Comparison of ENCODE assay signal across 1 cellular context in the genomic region with DNA sequence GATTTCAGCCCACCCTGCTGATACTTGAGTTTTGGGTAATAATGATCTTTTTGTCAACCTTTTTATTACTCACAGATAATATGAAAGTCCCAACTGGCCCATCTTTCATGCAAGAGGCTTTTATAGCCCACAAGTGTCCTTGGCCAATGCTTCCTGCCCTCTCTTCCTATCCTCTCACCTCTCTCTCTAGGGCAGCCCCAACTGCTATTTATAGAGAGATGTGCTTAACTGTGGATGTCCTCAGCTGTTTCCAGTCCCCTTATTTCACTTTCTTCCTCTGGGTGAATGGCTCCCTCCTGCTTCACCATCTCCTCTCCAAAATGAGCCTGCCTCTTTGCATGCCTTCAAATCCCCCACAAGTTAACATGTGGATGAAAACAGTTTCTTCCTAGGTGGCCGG.
TF ChIP-seq lines count a peak whose summit lies in the region.

No MANE protein-coding gene starts in this region.

TF ChIP-seq in neural cell, 6 proteins besides CTCF, POLR2A, EP300 and RAD21 (continued from another document):
- TF ChIP-seq, protein P1, sequence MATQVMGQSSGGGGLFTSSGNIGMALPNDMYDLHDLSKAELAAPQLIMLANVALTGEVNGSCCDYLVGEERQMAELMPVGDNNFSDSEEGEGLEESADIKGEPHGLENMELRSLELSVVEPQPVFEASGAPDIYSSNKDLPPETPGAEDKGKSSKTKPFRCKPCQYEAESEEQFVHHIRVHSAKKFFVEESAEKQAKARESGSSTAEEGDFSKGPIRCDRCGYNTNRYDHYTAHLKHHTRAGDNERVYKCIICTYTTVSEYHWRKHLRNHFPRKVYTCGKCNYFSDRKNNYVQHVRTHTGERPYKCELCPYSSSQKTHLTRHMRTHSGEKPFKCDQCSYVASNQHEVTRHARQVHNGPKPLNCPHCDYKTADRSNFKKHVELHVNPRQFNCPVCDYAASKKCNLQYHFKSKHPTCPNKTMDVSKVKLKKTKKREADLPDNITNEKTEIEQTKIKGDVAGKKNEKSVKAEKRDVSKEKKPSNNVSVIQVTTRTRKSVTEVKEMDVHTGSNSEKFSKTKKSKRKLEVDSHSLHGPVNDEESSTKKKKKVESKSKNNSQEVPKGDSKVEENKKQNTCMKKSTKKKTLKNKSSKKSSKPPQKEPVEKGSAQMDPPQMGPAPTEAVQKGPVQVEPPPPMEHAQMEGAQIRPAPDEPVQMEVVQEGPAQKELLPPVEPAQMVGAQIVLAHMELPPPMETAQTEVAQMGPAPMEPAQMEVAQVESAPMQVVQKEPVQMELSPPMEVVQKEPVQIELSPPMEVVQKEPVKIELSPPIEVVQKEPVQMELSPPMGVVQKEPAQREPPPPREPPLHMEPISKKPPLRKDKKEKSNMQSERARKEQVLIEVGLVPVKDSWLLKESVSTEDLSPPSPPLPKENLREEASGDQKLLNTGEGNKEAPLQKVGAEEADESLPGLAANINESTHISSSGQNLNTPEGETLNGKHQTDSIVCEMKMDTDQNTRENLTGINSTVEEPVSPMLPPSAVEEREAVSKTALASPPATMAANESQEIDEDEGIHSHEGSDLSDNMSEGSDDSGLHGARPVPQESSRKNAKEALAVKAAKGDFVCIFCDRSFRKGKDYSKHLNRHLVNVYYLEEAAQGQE (IDR thresholded peaks at IDR 0.05; ENCODE audit: borderline replicate concordance) = no peak
